12 cellular contexts compared by ENCODE assay signal in genomic region chr7:138023618-138024333, GRCh38. TPM values are rescaled to one million over a fixed set of nuclear protein-coding genes. Genes with fewer than 3 reads are reported as not detected.
DNase-seq lines count a peak whose midpoint lies in the region; ATAC-seq and TF ChIP-seq lines count a peak whose summit lies in the region.
"Had no signal": no experiment of that assay in that cellular context is flagged by ENCODE, and none has a peak within 500 bp of the region (broad histone marks: within the 10 kb centered on the region; RNA-seq: fewer than 3 reads in every experiment).

No MANE protein-coding gene starts in this region.

- H3K27me3 ChIP-seq in endodermal cell (ENCODE audit: control insufficient read depth, insufficient read depth, low read length, poor library complexity, severe bottlenecking): no peaks in the 10 kb centered on the region
- H3K27me3 ChIP-seq: breast epithelium, foreskin keratinocyte, tibial artery had no signal

- H3K27ac Mint-ChIP-seq in endodermal cell (no peak overlapping the region), chondrocyte (ENCODE audit: unreplicated experiment) (no peak overlapping the region)

- H3K9me3 Mint-ChIP-seq in endodermal cell (peaks cover 79% of the 10 kb centered on the region), chondrocyte (ENCODE audit: low read depth) (no peaks in the 10 kb centered on the region)

- H3K4me3 ChIP-seq in endodermal cell (ENCODE audit: low read length): peak overlapping the region; percentile 23
- H3K4me3 ChIP-seq: breast epithelium, tibial artery had no signal

- H3K4me1 Mint-ChIP-seq in endodermal cell (peaks cover 8% of the 10 kb centered on the region), chondrocyte (ENCODE audit: low read depth) (no peaks in the 10 kb centered on the region)

- ATAC-seq in GM21390 (IDR thresholded peaks at IDR 0.05; ENCODE audit: unreplicated experiment): peak; percentile 86
- peak; percentile 67 for ATAC-seq in HG03108 (IDR thresholded peaks at IDR 0.05; ENCODE audit: unreplicated experiment)
- ATAC-seq: foreskin keratinocyte had no signal

- peaks cover 21% of the 10 kb centered on the region for H3K36me3 Mint-ChIP-seq in endodermal cell (ENCODE audit: low read depth)
- H3K36me3 Mint-ChIP-seq in chondrocyte (ENCODE audit: low read depth): no peaks in the 10 kb centered on the region

- H3K4me1 ChIP-seq in endodermal cell (ENCODE audit: control insufficient read depth, insufficient read depth, low read length): no peaks in the 10 kb centered on the region
- H3K4me1 ChIP-seq: breast epithelium, foreskin keratinocyte, tibial artery had no signal

- no peaks in the 10 kb centered on the region for H3K36me3 ChIP-seq in endodermal cell (ENCODE audit: control insufficient read depth, insufficient read depth, low read length)
- H3K36me3 ChIP-seq: breast epithelium, tibial artery had no signal

- 90 to 96% methylated on average over 3 of the region's 3 CpGs for WGBS in endodermal cell (ENCODE audit: insufficient coverage in 1 of 2, insufficient read length in 1 of 2), 2 experiments

- DNase-seq in NCI-H146 (lab: John Stamatoyannopoulos, UW): peak; percentile 26
- DNase-seq in NCI-H146 treated with DMSO at 0.1 percent for 48 hours (lab: John Stamatoyannopoulos, UW; ENCODE audit: unreplicated experiment): no peak
- no peak for DNase-seq in endodermal cell
- DNase-seq in islet precursor cell: no peak
- no peak for DNase-seq in caudate nucleus (lab: John Stamatoyannopoulos, UW)
- DNase-seq in chondrocyte (ENCODE audit: low spot score): no peak
- DNase-seq: foreskin keratinocyte, KBM-7, tibial artery had no signal

- peaks cover 78% of the 10 kb centered on the region for H3K9me3 ChIP-seq in endodermal cell (ENCODE audit: control insufficient read depth, low read length)
- H3K9me3 ChIP-seq: tibial artery had no signal

- H3K4me3 Mint-ChIP-seq in endodermal cell (no peak overlapping the region), chondrocyte (ENCODE audit: unreplicated experiment) (no peak overlapping the region)

- no peak for TF ChIP-seq CTCF in endodermal cell (conservative IDR thresholded peaks at IDR 0.05)
- no peak for TF ChIP-seq CTCF in chondrocyte (IDR thresholded peaks at IDR 0.05)

- H3K27me3 Mint-ChIP-seq in endodermal cell (ENCODE audit: insufficient read depth): no peaks in the 10 kb centered on the region
- peaks cover 4% of the 10 kb centered on the region for H3K27me3 Mint-ChIP-seq in chondrocyte (ENCODE audit: low read depth)

- H3K27ac ChIP-seq in endodermal cell (ENCODE audit: low read depth, low read length) (no peak overlapping the region), caudate nucleus (ENCODE audit: low read depth, low read length) (no peak overlapping the region)
- H3K27ac ChIP-seq: breast epithelium, foreskin keratinocyte, tibial artery had no signal

- no peak overlapping the region for H3K9ac ChIP-seq in endodermal cell (ENCODE audit: extremely low read depth, low read length, poor library complexity, severe bottlenecking)

RNA-seq across cellular contexts. Expression of gene CREB3L2, which starts 21.9 kb away (rescaled TPM):
- total RNA-seq in endodermal cell: 10 to 100 TPM; 48.2 to 80.2 TPM
- polyA plus RNA-seq in endodermal cell (2013, experiment 1 of 2): 28.1 TPM
- 28.2 TPM for polyA plus RNA-seq in endodermal cell (2013, experiment 2 of 2)
- 217 to 294 TPM (median 223 TPM) in 3 replicates for total RNA-seq in chondrocyte

RNA-seq across cellular contexts. Expression of gene AKR1D1, which starts 52.5 kb away (rescaled TPM):
- total RNA-seq in endodermal cell (not detected), chondrocyte (not detected in 3 replicates)
- polyA plus RNA-seq in endodermal cell (2013, experiment 1 of 2): 0.28 TPM
- 0.25 TPM for polyA plus RNA-seq in endodermal cell (2013, experiment 2 of 2)
- total RNA-seq: foreskin keratinocyte had no signal
- polyA plus RNA-seq: foreskin keratinocyte had no signal
